20 cellular contexts compared by ENCODE assay signal in genomic region chr3:118055381-118055780, GRCh38.
DNase-seq lines count a peak whose midpoint lies in the region; ATAC-seq and TF ChIP-seq lines count a peak whose summit lies in the region.
"Had no signal": no experiment of that assay in that cellular context is flagged by ENCODE, and none has a peak within 500 bp of the region (broad histone marks: within the 10 kb centered on the region; RNA-seq: fewer than 3 reads in every experiment).

No MANE protein-coding gene starts in this region.

- no peaks in the 10 kb centered on the region for H3K4me1 Mint-ChIP-seq in neural progenitor cell
- H3K4me1 Mint-ChIP-seq: GM23338 had no signal

- no peaks in the 10 kb centered on the region for H3K27me3 Mint-ChIP-seq in neural progenitor cell (ENCODE audit: insufficient read depth, low read depth)
- H3K27me3 Mint-ChIP-seq: CD4-positive, alpha-beta memory T cell had no signal

- H3K4me1 ChIP-seq in adipocyte (ENCODE audit: control insufficient read depth, insufficient read depth, low read length) = no peaks in the 10 kb centered on the region
- no peaks in the 10 kb centered on the region for H3K4me1 ChIP-seq in neural progenitor cell
- no peaks in the 10 kb centered on the region for H3K4me1 ChIP-seq in A673 (ENCODE audit: insufficient read depth, low read length, poor library complexity, severe bottlenecking)
- H3K4me1 ChIP-seq: HAP-1 had no signal

- no peak overlapping the region for H3K9ac ChIP-seq in adipocyte (ENCODE audit: low read length)
- no peak overlapping the region for H3K9ac ChIP-seq in neural progenitor cell

- H3K27me3 ChIP-seq in AG04450 (ENCODE audit: control insufficient read depth, insufficient read depth, low read length) (no peaks in the 10 kb centered on the region), adipocyte (replicated peaks; ENCODE audit: control insufficient read depth, insufficient read depth, low read length) (no peaks in the 10 kb centered on the region), neural progenitor cell (no peaks in the 10 kb centered on the region), A673 (replicated peaks; ENCODE audit: insufficient read depth, low read depth, low read length, poor library complexity) (no peaks in the 10 kb centered on the region)

- H3K4me3 ChIP-seq in AG04450 (ENCODE audit: low read depth, low read length) = no peak overlapping the region
- no peak overlapping the region for H3K4me3 ChIP-seq in adipocyte (ENCODE audit: low read length)
- no peak overlapping the region for H3K4me3 ChIP-seq in neural progenitor cell
- H3K4me3 ChIP-seq in A673 (ENCODE audit: low read depth, low read length, poor library complexity, severe bottlenecking) = no peak overlapping the region
- H3K4me3 ChIP-seq: GM23338, HAP-1 had no signal

- CTCF ChIA-PET in AG04450 (lab: Charles Lee) = no interaction called here
- CTCF ChIA-PET in A673 (lab: Charles Lee) = no interaction called here

- TF ChIP-seq CTCF in AG04450 (IDR thresholded peaks at IDR 0.05; ENCODE audit: low read depth, low read length) = no peak
- TF ChIP-seq CTCF in neural progenitor cell (IDR thresholded peaks at IDR 0.05) = no peak
- TF ChIP-seq CTCF in A673 (conservative IDR thresholded peaks at IDR 0.05; ENCODE audit: low read depth, low read length) = no peak

- H3K27ac ChIP-seq in AG04450 (ENCODE audit: low read depth, low read length) = no peak overlapping the region
- H3K27ac ChIP-seq in neural progenitor cell = no peak overlapping the region
- no peak overlapping the region for H3K27ac ChIP-seq in A673 (ENCODE audit: low read depth, low read length, poor library complexity, severe bottlenecking)
- H3K27ac ChIP-seq: 22Rv1 had no signal

- no peaks in the 10 kb centered on the region for H3K9me3 ChIP-seq in AG04450 (ENCODE audit: control insufficient read depth, insufficient read depth, low read length)
- H3K9me3 ChIP-seq in adipocyte (ENCODE audit: control insufficient read depth, low read length) = peaks cover 5% of the 10 kb centered on the region
- H3K9me3 ChIP-seq in neural progenitor cell (ENCODE audit: low read depth) = no peaks in the 10 kb centered on the region
- H3K9me3 ChIP-seq in A673 (ENCODE audit: low read depth, low read length, poor library complexity, severe bottlenecking) = no peaks in the 10 kb centered on the region
- H3K9me3 ChIP-seq: HAP-1 had no signal

- H3K4me2 ChIP-seq in neural progenitor cell = no peak overlapping the region
- H3K4me2 ChIP-seq: GM23338 had no signal

- H3K79me2 ChIP-seq in neural progenitor cell (ENCODE audit: low read depth) = no peaks in the 10 kb centered on the region

- ATAC-seq in HG03095 (IDR thresholded peaks at IDR 0.05; ENCODE audit: unreplicated experiment) = no peak
- ATAC-seq: GM23338 had no signal

- no peaks in the 10 kb centered on the region for H3K36me3 Mint-ChIP-seq in neural progenitor cell
- H3K36me3 Mint-ChIP-seq: CD4-positive, alpha-beta memory T cell had no signal

- H3K4me3 Mint-ChIP-seq in neural progenitor cell = no peak overlapping the region
- H3K4me3 Mint-ChIP-seq: CD4-positive, alpha-beta memory T cell; GM23338; HFFc6 had no signal

- POLR2A ChIA-PET in AG04450 (lab: Yijun Ruan, JAX) (interaction anchor here (0.6 kb wide), 1 partner anchor 20 kb away, joined by 3 read pairs; no protein-coding TSS in a partner anchor), A673 (lab: Charles Lee; ENCODE audit: low non-redundant PET) (no interaction called here)

- intact Hi-C loops in A673 (cut with micrococcal nuclease; ENCODE audit: unreplicated experiment) = no loop called here

- no peaks in the 10 kb centered on the region for H3F3A ChIP-seq in neural progenitor cell (ENCODE audit: low read depth)

- H3K36me3 ChIP-seq in adipocyte (ENCODE audit: control insufficient read depth, insufficient read depth, low read length, severe bottlenecking) (no peaks in the 10 kb centered on the region), neural progenitor cell (no peaks in the 10 kb centered on the region), A673 (ENCODE audit: insufficient read depth, low read length, poor library complexity, severe bottlenecking) (no peaks in the 10 kb centered on the region)
- H3K36me3 ChIP-seq: HAP-1 had no signal

- no TSS peak for BruUV-seq in A673 (replicated peaks; lab: Mats Ljungman, UMichigan)

- no peaks in the 10 kb centered on the region for H3K9me3 Mint-ChIP-seq in neural progenitor cell

- no peak overlapping the region for H3K27ac Mint-ChIP-seq in neural progenitor cell
- H3K27ac Mint-ChIP-seq: CD4-positive, alpha-beta memory T cell; GM23338; HFFc6 had no signal

- H2AFZ ChIP-seq in neural progenitor cell (replicated peaks) = peak overlapping the region; percentile 31
- H2AFZ ChIP-seq: GM23338 had no signal

- no peaks in the 10 kb centered on the region for H4K20me1 ChIP-seq in neural progenitor cell (ENCODE audit: low read depth)

- DNase-seq in AG04450 (ENCODE audit: low read depth, low spot score) (peak; percentile 30), adipocyte (ENCODE audit: low read depth) (peak; percentile 72), fibroblast of gingiva (ENCODE audit: low read depth) (peak; percentile 64), neural progenitor cell (ENCODE audit: low spot score) (no peak), NCI-H2107 treated with DMSO at 0.1 percent for 48 hours (lab: John Stamatoyannopoulos, UW; ENCODE audit: unreplicated experiment) (no peak), islet precursor cell (no peak), A673 (ENCODE audit: low spot score) (no peak)
- DNase-seq: ACHN; C1 segment of cervical spinal cord; Calu3; CD4-positive, alpha-beta memory T cell; COR-L47; DMS53; DMS79 treated with DMSO at 0.1 percent for 48 hours; GF-D8; HFFc6 had no signal

Comparison
In these comparisons a context has a peak if more than half of its experiments do, and no peak if none do; other contexts are left out.
1. DNase-seq: peak in AG04450 (single experiment), adipocyte (single experiment) and fibroblast of gingiva (single experiment); none in neural progenitor cell (single experiment), NCI-H2107 treated with DMSO at 0.1 percent for 48 hours (single experiment), islet precursor cell (single experiment) and A673 (single experiment).